Comparison of ENCODE assay signal across 8 cellular contexts in genomic region chr5:145811834-145812625, GRCh38. TPM values are rescaled to one million over a fixed set of nuclear protein-coding genes. Genes with fewer than 3 reads are reported as not detected.
DNase-seq lines count a peak whose midpoint lies in the region; ATAC-seq and TF ChIP-seq lines count a peak whose summit lies in the region.

No MANE protein-coding gene starts in this region.

- H3K4me3 Mint-ChIP-seq in natural killer cell treated with Interleukin-12 subunit alpha and Interleukin-12 subunit beta and Interleukin-15 and Interleukin-18, amount 100 ng/mL, for 72 hours = no peak overlapping the region

- peak; percentile 32 for DNase-seq in GM04504 (ENCODE audit: low read depth)
- peak; percentile 91 for DNase-seq in NCI-H510A treated with DMSO at 0.1 percent for 48 hours (lab: John Stamatoyannopoulos, UW)
- DNase-seq in epithelial cell of esophagus (ENCODE audit: low read depth) = peak; percentile 64
- no peak for DNase-seq in natural killer cell treated with Interleukin-12 subunit alpha and Interleukin-12 subunit beta and Interleukin-15 and Interleukin-18, amount 100 ng/mL, for 72 hours (ENCODE audit: low spot score)
- no peak for DNase-seq in DMS79 treated with DMSO at 0.1 percent for 48 hours (lab: John Stamatoyannopoulos, UW)
- DNase-seq in activated CD4-positive, alpha-beta T cell treated with anti-CD3 and anti-CD28 coated beads, Interleukin-2, amount 50 U/mL, for 1 hour = no peak

- H3K36me3 Mint-ChIP-seq in natural killer cell treated with Interleukin-12 subunit alpha and Interleukin-12 subunit beta and Interleukin-15 and Interleukin-18, amount 100 ng/mL, for 72 hours = no peaks in the 10 kb centered on the region

- TF ChIP-seq CTCF in epithelial cell of esophagus (IDR thresholded peaks at IDR 0.05; ENCODE audit: insufficient read depth, low read depth, low read length, missing control alignments) = peak; percentile 56

- peak; percentile 9 to 24 for ATAC-seq in natural killer cell treated with Interleukin-12 subunit alpha and Interleukin-12 subunit beta and Interleukin-15 and Interleukin-18, amount 100 ng/mL, for 72 hours
- ATAC-seq in HG03460 (IDR thresholded peaks at IDR 0.05; ENCODE audit: unreplicated experiment) = no peak
- ATAC-seq in HG03135 (IDR thresholded peaks at IDR 0.05; ENCODE audit: unreplicated experiment) = no peak

- H3K27me3 Mint-ChIP-seq in natural killer cell treated with Interleukin-12 subunit alpha and Interleukin-12 subunit beta and Interleukin-15 and Interleukin-18, amount 100 ng/mL, for 72 hours = no peaks in the 10 kb centered on the region

- no peak overlapping the region for H3K4me3 ChIP-seq in epithelial cell of esophagus (ENCODE audit: low read length)

- H3K4me1 Mint-ChIP-seq in natural killer cell treated with Interleukin-12 subunit alpha and Interleukin-12 subunit beta and Interleukin-15 and Interleukin-18, amount 100 ng/mL, for 72 hours (ENCODE audit: low read depth in 2 of 2) = no peaks in the 10 kb centered on the region

- H3K27ac Mint-ChIP-seq in natural killer cell treated with Interleukin-12 subunit alpha and Interleukin-12 subunit beta and Interleukin-15 and Interleukin-18, amount 100 ng/mL, for 72 hours = no peak overlapping the region

- H3K9me3 Mint-ChIP-seq in natural killer cell treated with Interleukin-12 subunit alpha and Interleukin-12 subunit beta and Interleukin-15 and Interleukin-18, amount 100 ng/mL, for 72 hours = no peaks in the 10 kb centered on the region

RNA-seq across cellular contexts. Expression of gene PRELID2, which starts 23.1 kb away (rescaled TPM):
- 1 to 10 TPM; 3.3 to 7.9 TPM for total RNA-seq in natural killer cell treated with Interleukin-12 subunit alpha and Interleukin-12 subunit beta and Interleukin-15 and Interleukin-18, amount 100 ng/mL, for 72 hours

Comparison
In these comparisons a context has a peak if more than half of its experiments do, and no peak if none do; other contexts are left out.
1. DNase-seq: peak in GM04504 (single experiment), NCI-H510A treated with DMSO at 0.1 percent for 48 hours (single experiment) and epithelial cell of esophagus (single experiment); none in natural killer cell treated with Interleukin-12 subunit alpha and Interleukin-12 subunit beta and Interleukin-15 and Interleukin-18, amount 100 ng/mL, for 72 hours (single experiment), DMS79 treated with DMSO at 0.1 percent for 48 hours (single experiment) and activated CD4-positive, alpha-beta T cell treated with anti-CD3 and anti-CD28 coated beads, Interleukin-2, amount 50 U/mL, for 1 hour (single experiment).
2. ATAC-seq: peak in natural killer cell treated with Interleukin-12 subunit alpha and Interleukin-12 subunit beta and Interleukin-15 and Interleukin-18, amount 100 ng/mL, for 72 hours (2 of 2); none in HG03460 (single experiment) and HG03135 (single experiment).